ENCODE assay signal across 10 cellular contexts in the genomic region with DNA sequence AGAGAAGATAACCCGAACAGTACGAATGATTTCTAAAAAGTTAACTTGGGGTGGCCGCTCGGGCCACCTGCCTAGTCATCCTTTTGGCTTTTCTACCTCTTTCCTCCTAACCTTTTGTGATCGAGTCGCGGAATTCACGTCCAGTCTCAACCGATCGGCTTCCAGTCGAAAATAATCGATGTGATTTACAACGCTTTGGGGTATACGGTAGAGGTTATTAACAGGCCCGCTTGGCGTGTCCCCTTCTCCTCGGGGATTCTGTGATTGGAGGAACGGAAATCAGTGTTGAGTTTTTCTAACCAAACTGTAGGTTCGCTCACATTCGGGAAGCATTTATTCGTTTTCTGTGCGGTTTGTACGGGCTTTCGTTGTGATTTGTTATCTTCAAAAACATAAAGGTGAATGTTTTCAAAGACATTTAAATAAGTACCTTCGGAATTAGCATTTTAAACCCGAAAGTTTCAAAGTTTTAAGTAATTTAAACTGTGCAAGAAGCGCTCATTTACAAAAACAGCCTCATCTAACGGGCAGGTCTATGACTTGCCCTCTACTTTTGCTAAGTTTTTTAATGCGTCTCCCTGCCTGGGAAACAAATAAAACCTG. TPM values are rescaled to one million over a fixed set of nuclear protein-coding genes. Genes with fewer than 3 reads are reported as not detected.
DNase-seq lines count a peak whose midpoint lies in the region.
"Had no signal": no experiment of that assay in that cellular context is flagged by ENCODE, and none has a peak within 500 bp of the region (broad histone marks: within the 10 kb centered on the region; RNA-seq: fewer than 3 reads in every experiment).

No MANE protein-coding gene starts in this region.

- H3K9ac ChIP-seq in iPS-15b (ENCODE audit: low read depth, low read length): no peak overlapping the region

- H3K4me1 Mint-ChIP-seq in activated naive CD4-positive, alpha-beta T cell treated with anti-CD3 and anti-CD28 coated beads for 36 hours (ENCODE audit: low read depth): peaks cover 5% of the 10 kb centered on the region
- H3K4me1 Mint-ChIP-seq in activated naive CD8-positive, alpha-beta T cell (ENCODE audit: low read depth): peaks cover 14% of the 10 kb centered on the region

- WGBS in thymus: 5% methylated on average over 29 of the region's 29 CpGs

- H3K4me3 ChIP-seq in iPS-15b (ENCODE audit: low read depth, low read length): peak overlapping the region; percentile 67
- H3K4me3 ChIP-seq in thymus (ENCODE audit: low read length): peak overlapping the region; percentile 40

- H3K27me3 ChIP-seq in iPS-15b (ENCODE audit: control insufficient read depth, insufficient read depth, low read length) (peaks cover 20% of the 10 kb centered on the region), thymus (ENCODE audit: control insufficient read depth, insufficient read depth) (peaks cover 45% of the 10 kb centered on the region)

- H3K4me3 Mint-ChIP-seq in activated naive CD4-positive, alpha-beta T cell treated with anti-CD3 and anti-CD28 coated beads for 36 hours: peak overlapping the region; percentile 70
- H3K4me3 Mint-ChIP-seq in activated naive CD8-positive, alpha-beta T cell: peak overlapping the region; percentile 87

- DNase-seq in activated naive CD4-positive, alpha-beta T cell treated with anti-CD3 and anti-CD28 coated beads for 36 hours: no peak
- DNase-seq in activated naive CD4-positive, alpha-beta T cell treated with anti-CD3 and anti-CD28 coated beads, Interleukin-2, amount 50 U/mL, for 16 hours: no peak
- DNase-seq in HUDEP-2 (lab: John Stamatoyannopoulos, UW; ENCODE audit: unreplicated experiment in 76 of 76) (no peak), NCI-H1092 treated with DMSO at 0.1 percent for 48 hours (lab: John Stamatoyannopoulos, UW) (no peak), NCI-H1436 (lab: John Stamatoyannopoulos, UW) (no peak)
- DNase-seq: activated CD4-positive, CD25-positive, alpha-beta regulatory T cell had no signal

- intact Hi-C loops in activated naive CD4-positive, alpha-beta T cell treated with anti-CD3 and anti-CD28 coated beads for 36 hours (cut with micrococcal nuclease): loop anchor here (2.0 kb wide), 1 partner anchor 396 kb away; no protein-coding TSS in a partner anchor

- H3K4me1 ChIP-seq in iPS-15b (ENCODE audit: control insufficient read depth, insufficient read depth, low read length): peaks cover 5% of the 10 kb centered on the region
- H3K4me1 ChIP-seq in thymus (ENCODE audit: control insufficient read depth, insufficient read depth, low read length): no peaks in the 10 kb centered on the region

- no peak overlapping the region for H3K27ac Mint-ChIP-seq in activated naive CD4-positive, alpha-beta T cell treated with anti-CD3 and anti-CD28 coated beads for 36 hours
- no peak overlapping the region for H3K27ac Mint-ChIP-seq in activated naive CD8-positive, alpha-beta T cell

- H3K36me3 Mint-ChIP-seq in activated naive CD4-positive, alpha-beta T cell treated with anti-CD3 and anti-CD28 coated beads for 36 hours (ENCODE audit: low read depth): no peaks in the 10 kb centered on the region
- H3K36me3 Mint-ChIP-seq in activated naive CD8-positive, alpha-beta T cell: no peaks in the 10 kb centered on the region

- no peaks in the 10 kb centered on the region for H3K9me3 ChIP-seq in iPS-15b (ENCODE audit: control insufficient read depth, insufficient read depth, low read length)
- no peaks in the 10 kb centered on the region for H3K9me3 ChIP-seq in thymus (ENCODE audit: control insufficient read depth)
- H3K9me3 ChIP-seq: gastroesophageal sphincter had no signal

- CTCF ChIA-PET in activated naive CD4-positive, alpha-beta T cell treated with anti-CD3 and anti-CD28 coated beads for 36 hours (lab: Charles Lee): no interaction called here

- no peak overlapping the region for H3K27ac ChIP-seq in thymus (ENCODE audit: low read depth)
- H3K27ac ChIP-seq: gastroesophageal sphincter had no signal

- no peaks in the 10 kb centered on the region for H3K9me3 Mint-ChIP-seq in activated naive CD4-positive, alpha-beta T cell treated with anti-CD3 and anti-CD28 coated beads for 36 hours
- no peaks in the 10 kb centered on the region for H3K9me3 Mint-ChIP-seq in activated naive CD8-positive, alpha-beta T cell (ENCODE audit: low read depth)

- H3K36me3 ChIP-seq in iPS-15b (ENCODE audit: control insufficient read depth, insufficient read depth, low read length) (peaks cover 6% of the 10 kb centered on the region), thymus (ENCODE audit: control insufficient read depth, insufficient read depth) (no peaks in the 10 kb centered on the region)
- H3K36me3 ChIP-seq: gastroesophageal sphincter had no signal

- peaks cover 59% of the 10 kb centered on the region for H3K27me3 Mint-ChIP-seq in activated naive CD4-positive, alpha-beta T cell treated with anti-CD3 and anti-CD28 coated beads for 36 hours (ENCODE audit: low read depth)
- H3K27me3 Mint-ChIP-seq in activated naive CD8-positive, alpha-beta T cell: peaks cover 40% of the 10 kb centered on the region

RNA-seq across cellular contexts. Expression of a gene that starts 0.6 kb away (rescaled TPM):
- total RNA-seq in activated naive CD4-positive, alpha-beta T cell treated with anti-CD3 and anti-CD28 coated beads for 36 hours: not detected
- polyA plus RNA-seq in thymus: 0.14 TPM
- total RNA-seq: gastroesophageal sphincter had no signal
